11 cellular contexts compared by ENCODE assay signal in the genomic region with DNA sequence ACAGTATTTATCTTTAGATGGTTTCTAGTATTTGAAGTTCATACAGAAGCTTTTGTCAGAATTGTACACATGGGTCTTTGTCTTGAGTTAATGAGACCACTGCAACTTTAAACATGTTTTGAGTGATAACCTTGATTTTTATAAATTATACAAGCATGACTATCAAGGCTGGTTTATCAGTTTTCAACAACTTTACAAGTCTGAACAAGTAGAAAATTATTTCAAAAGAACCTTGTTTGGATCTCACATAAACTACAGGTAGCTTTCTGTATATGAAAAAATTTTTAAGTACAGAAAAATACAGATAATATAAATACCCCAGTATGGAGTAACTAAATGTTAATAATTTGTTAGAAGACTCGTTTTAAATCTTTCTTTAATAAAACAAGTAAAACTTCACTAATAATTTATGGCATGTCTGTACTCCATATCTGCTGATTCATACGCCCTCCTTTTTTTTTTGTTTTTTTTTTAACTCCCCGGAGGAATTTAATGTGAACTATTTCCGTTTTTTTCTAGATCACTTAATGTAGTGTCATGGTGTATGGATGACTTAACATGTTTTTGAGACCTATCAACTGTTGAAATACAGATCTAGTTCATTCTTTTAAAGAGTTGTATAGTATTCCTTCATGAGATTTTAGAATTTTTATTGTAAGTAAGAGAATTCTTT. TPM values are rescaled to one million over a fixed set of nuclear protein-coding genes. Genes with fewer than 3 reads are reported as not detected.
DNase-seq lines count a peak whose midpoint lies in the region; ATAC-seq and TF ChIP-seq lines count a peak whose summit lies in the region.
"Had no signal": no experiment of that assay in that cellular context is flagged by ENCODE, and none has a peak within 500 bp of the region (broad histone marks: within the 10 kb centered on the region; RNA-seq: fewer than 3 reads in every experiment).

No MANE protein-coding gene starts in this region.

- H3K4me3 Mint-ChIP-seq in CD8-positive, alpha-beta T cell = no peak overlapping the region
- no peak overlapping the region for H3K4me3 Mint-ChIP-seq in activated naive CD8-positive, alpha-beta T cell treated with anti-CD3 and anti-CD28 coated beads, Interleukin-2, amount 50 U/mL, for 24 hours

- no peaks in the 10 kb centered on the region for H3K36me3 Mint-ChIP-seq in CD8-positive, alpha-beta T cell
- H3K36me3 Mint-ChIP-seq in activated naive CD8-positive, alpha-beta T cell treated with anti-CD3 and anti-CD28 coated beads, Interleukin-2, amount 50 U/mL, for 24 hours (ENCODE audit: low read depth) = peaks cover 8% of the 10 kb centered on the region

- no peaks in the 10 kb centered on the region for H3K36me3 ChIP-seq in CD8-positive, alpha-beta T cell (ENCODE audit: insufficient read depth, low read length)
- H3K36me3 ChIP-seq in prostate gland (no peaks in the 10 kb centered on the region), tibial artery (no peaks in the 10 kb centered on the region)

- ATAC-seq in CD8-positive, alpha-beta T cell = no peak
- ATAC-seq in activated naive CD8-positive, alpha-beta T cell treated with anti-CD3 and anti-CD28 coated beads, Interleukin-2, amount 50 U/mL, for 24 hours = no peak
- ATAC-seq in HG03139 (IDR thresholded peaks at IDR 0.05; ENCODE audit: unreplicated experiment) = no peak

- no peaks in the 10 kb centered on the region for H3K27me3 Mint-ChIP-seq in CD8-positive, alpha-beta T cell (ENCODE audit: low read depth)
- H3K27me3 Mint-ChIP-seq in activated naive CD8-positive, alpha-beta T cell treated with anti-CD3 and anti-CD28 coated beads, Interleukin-2, amount 50 U/mL, for 24 hours = no peaks in the 10 kb centered on the region

- no peak for TF ChIP-seq POLR2A in prostate gland (IDR thresholded peaks at IDR 0.05)

- peaks cover 36% of the 10 kb centered on the region for H3K4me1 ChIP-seq in CD8-positive, alpha-beta T cell (ENCODE audit: insufficient read depth, low read length)
- H3K4me1 ChIP-seq in prostate gland (replicated peaks) (no peaks in the 10 kb centered on the region), tibial artery (peaks cover 0 to 63% (median 19%) of the 10 kb centered on the region in 4 donors)

- intact Hi-C loops in CD8-positive, alpha-beta T cell (cut with DNase I, micrococcal nuclease) = no loop called here
- intact Hi-C loops in prostate gland (cut with DNase I) (no loop called here), tibial artery (cut with DNase I; ENCODE audit: low total_unique reads) (no loop called here)

- H3K27ac ChIP-seq in CD8-positive, alpha-beta T cell (ENCODE audit: low read depth, low read length) = peak overlapping the region; percentile 20
- H3K27ac ChIP-seq in prostate gland (no peak overlapping the region), tibial artery (peak overlapping the region in 1 of 2 donors; percentile 5)

- no peak for TF ChIP-seq CTCF in CD8-positive, alpha-beta T cell (IDR thresholded peaks at IDR 0.05)
- TF ChIP-seq CTCF in prostate gland (IDR thresholded peaks at IDR 0.05) = no peak
- TF ChIP-seq CTCF in tibial artery (IDR thresholded peaks at IDR 0.05) = no peak

- POLR2A ChIA-PET in CD8-positive, alpha-beta T cell (lab: Charles Lee) = interaction anchor here (0.8 to 1.5 kb wide), 3 partner anchors 9 to 18 kb away, joined by 3 to 6 read pairs (median 3); a partner anchor contains a TSS

- H3K27me3 ChIP-seq in CD8-positive, alpha-beta T cell (ENCODE audit: insufficient read depth, low read length) = no peaks in the 10 kb centered on the region
- H3K27me3 ChIP-seq in prostate gland (replicated peaks; ENCODE audit: insufficient read depth) = no peaks in the 10 kb centered on the region
- H3K27me3 ChIP-seq in tibial artery = no peaks in the 10 kb centered on the region

- CTCF ChIA-PET in CD8-positive, alpha-beta T cell (lab: Charles Lee) = no interaction called here

- H3K9me3 ChIP-seq in CD8-positive, alpha-beta T cell (ENCODE audit: low read length) = no peaks in the 10 kb centered on the region
- H3K9me3 ChIP-seq in prostate gland = no peaks in the 10 kb centered on the region
- H3K9me3 ChIP-seq in tibial artery = no peaks in the 10 kb centered on the region

- peaks cover 42% of the 10 kb centered on the region for H3K4me1 Mint-ChIP-seq in CD8-positive, alpha-beta T cell (ENCODE audit: low read depth)
- peaks cover 33% of the 10 kb centered on the region for H3K4me1 Mint-ChIP-seq in activated naive CD8-positive, alpha-beta T cell treated with anti-CD3 and anti-CD28 coated beads, Interleukin-2, amount 50 U/mL, for 24 hours

- DNase-seq in CD8-positive, alpha-beta T cell = no peak
- DNase-seq in LHCN-M2 (ENCODE audit: low read depth) (peak; percentile 66), kidney glomerular epithelial cell (lab: John Stamatoyannopoulos, UW) (peak; percentile 61), prostate gland (ENCODE audit: low spot score) (no peak), tibial artery (no peak), NCI-H446 treated with DMSO at 0.1 percent for 48 hours (lab: John Stamatoyannopoulos, UW) (no peak)
- no peak for DNase-seq in activated naive CD8-positive, alpha-beta T cell treated with anti-CD3 and anti-CD28 coated beads, Interleukin-2, amount 50 U/mL, for 24 hours
- DNase-seq: DMS79 treated with DMSO at 0.1 percent for 48 hours, foreskin fibroblast, NCI-H1694 had no signal

- H3K9me3 Mint-ChIP-seq in CD8-positive, alpha-beta T cell = no peaks in the 10 kb centered on the region
- H3K9me3 Mint-ChIP-seq in activated naive CD8-positive, alpha-beta T cell treated with anti-CD3 and anti-CD28 coated beads, Interleukin-2, amount 50 U/mL, for 24 hours = no peaks in the 10 kb centered on the region

- peak overlapping the region; percentile 74 for H3K27ac Mint-ChIP-seq in CD8-positive, alpha-beta T cell
- peak overlapping the region; percentile 4 for H3K27ac Mint-ChIP-seq in activated naive CD8-positive, alpha-beta T cell treated with anti-CD3 and anti-CD28 coated beads, Interleukin-2, amount 50 U/mL, for 24 hours

- WGBS in prostate gland = 43% methylated on average over 4 of the region's 4 CpGs

- H3K4me3 ChIP-seq in CD8-positive, alpha-beta T cell (ENCODE audit: low read depth, low read length) = no peak overlapping the region
- H3K4me3 ChIP-seq in prostate gland (no peak overlapping the region), tibial artery (no peak overlapping the region)

RNA-seq across cellular contexts. Expression of a gene that starts 18.3 kb away (rescaled TPM):
- 10 to 100 TPM; 29.3 to 32.3 TPM for total RNA-seq in CD8-positive, alpha-beta T cell
- total RNA-seq in LHCN-M2 (2014; rRNA removed) (9.9 and 16.0 TPM in 2 replicates), prostate gland (10 to 100 TPM; 14.2 to 21.1 TPM)
- 31.0 TPM for polyA plus RNA-seq in LHCN-M2 (2012)

Comparison
In these comparisons a context has a peak if more than half of its experiments do, and no peak if none do; other contexts are left out.
1. DNase-seq: peak in LHCN-M2 (single experiment) and kidney glomerular epithelial cell (single experiment); none in CD8-positive, alpha-beta T cell (0 of 7), activated naive CD8-positive, alpha-beta T cell treated with anti-CD3 and anti-CD28 coated beads, Interleukin-2, amount 50 U/mL, for 24 hours (single experiment), prostate gland (single experiment), tibial artery (0 of 2) and NCI-H446 treated with DMSO at 0.1 percent for 48 hours (single experiment).